29 cellular contexts compared by ENCODE assay signal in the genomic region with DNA sequence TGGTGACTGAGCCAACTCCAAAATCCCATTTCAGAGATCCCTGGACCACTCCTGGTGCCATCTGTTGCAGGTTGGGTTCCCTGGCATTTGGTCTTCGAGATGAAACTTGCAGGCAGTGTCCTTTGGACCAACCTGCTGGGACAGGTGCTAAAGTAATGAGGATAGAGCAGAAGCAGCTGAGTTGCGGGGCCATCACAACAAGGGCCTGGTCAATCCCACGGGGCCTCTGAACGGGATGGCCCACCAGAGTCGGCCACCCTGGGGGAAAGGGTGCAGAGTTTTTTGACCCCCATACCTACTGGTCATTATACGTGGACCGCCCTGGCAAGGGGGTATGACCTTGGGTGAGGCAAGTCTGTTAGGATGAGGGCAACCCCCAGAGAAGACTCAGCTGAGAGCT. TPM values are rescaled to one million over a fixed set of nuclear protein-coding genes. Genes with fewer than 3 reads are reported as not detected.
"Had no signal": no experiment of that assay in that cellular context is flagged by ENCODE, and none has a peak within 500 bp of the region (broad histone marks: within the 10 kb centered on the region; RNA-seq: fewer than 3 reads in every experiment).

No MANE protein-coding gene starts in this region.

- H3K4me3 ChIP-seq: cardiac muscle cell, SJCRH30 had no signal

- H3K36me3 ChIP-seq: brain microvascular endothelial cell, cardiac muscle cell, SJCRH30, WERI-Rb-1 had no signal

- H3K27me3 ChIP-seq: brain microvascular endothelial cell, cardiac muscle cell, SJCRH30 had no signal

- DNase-seq: activated CD4-positive, alpha-beta memory T cell treated with anti-CD3 and anti-CD28 coated beads, Interleukin-2, amount 10 ng/mL, durations not matched to agents 7 days and 5 days; activated CD4-positive, alpha-beta T cell treated with anti-CD3 and anti-CD28 coated beads for 36 hours; activated CD4-positive, alpha-beta T cell treated with anti-CD3 and anti-CD28 coated beads, Interleukin-2, amount 50 U/mL, for 1 hour; activated naive CD4-positive, alpha-beta T cell treated with anti-CD3 and anti-CD28 coated beads for 36 hours; amygdala; brain microvascular endothelial cell; KG1; NCI-H1092 treated with DMSO at 0.1 percent for 48 hours; NCI-H1417 treated with DMSO at 0.1 percent for 48 hours; NCI-H1694; NCI-H2029; NCI-H2107; NCI-H226; NK-92 treated with Interleukin-12 subunit alpha and Interleukin-12 subunit beta, amount 100 ng/mL, for 24 hours; OCI-M1; RPMI8226; SJCRH30; SK-N-SH; T-helper 1 cell; WERI-Rb-1 had no signal

- H3K9ac ChIP-seq: SK-N-SH had no signal

- H3K27ac ChIP-seq: brain microvascular endothelial cell, cardiac muscle cell, SJCRH30, WERI-Rb-1 had no signal

- ATAC-seq: activated CD4-positive, alpha-beta T cell treated with anti-CD3 and anti-CD28 coated beads for 36 hours; Panc1; Right ventricle myocardium inferior had no signal

- H3K4me2 ChIP-seq: SK-N-SH had no signal

- H3K9me3 ChIP-seq: SJCRH30, SK-N-SH had no signal

RNA-seq across cellular contexts. Expression of gene DLK1, which starts 39.3 kb away (rescaled TPM):
- total RNA-seq: activated CD4-positive, alpha-beta memory T cell treated with anti-CD3 and anti-CD28 coated beads, Interleukin-2, amount 10 ng/mL, durations not matched to agents 7 days and 5 days; activated CD4-positive, alpha-beta T cell treated with anti-CD3 and anti-CD28 coated beads for 36 hours; activated CD8-positive, alpha-beta memory T cell treated with anti-CD3 and anti-CD28 coated beads for 36 hours; activated naive CD4-positive, alpha-beta T cell treated with anti-CD3 and anti-CD28 coated beads for 36 hours; LHCN-M2; M059J; NCI-H460; T-helper 2 cell treated with Interferon-gamma antibody and Interleukin-4, amounts not matched to agents 100 ng/mL and 5 ng/mL, for 36 hours had no signal
- polyA plus RNA-seq: IgD-negative memory B cell had no signal

RNA-seq across cellular contexts. Expression of gene MEG3, which starts 59.9 kb away (rescaled TPM):
- total RNA-seq: activated CD4-positive, alpha-beta memory T cell treated with anti-CD3 and anti-CD28 coated beads, Interleukin-2, amount 10 ng/mL, durations not matched to agents 7 days and 5 days; activated CD4-positive, alpha-beta T cell treated with anti-CD3 and anti-CD28 coated beads for 36 hours; activated CD8-positive, alpha-beta memory T cell treated with anti-CD3 and anti-CD28 coated beads for 36 hours; activated naive CD4-positive, alpha-beta T cell treated with anti-CD3 and anti-CD28 coated beads for 36 hours; cardiac muscle cell; T-helper 2 cell treated with Interferon-gamma antibody and Interleukin-4, amounts not matched to agents 100 ng/mL and 5 ng/mL, for 36 hours had no signal
- polyA plus RNA-seq: cardiac muscle cell, IgD-negative memory B cell, SK-N-SH had no signal
